ENCODE assay signal across 8 cellular contexts in genomic region chr1:173477286-173478098, GRCh38. TPM values are rescaled to one million over a fixed set of nuclear protein-coding genes. Genes with fewer than 3 reads are reported as not detected.
DNase-seq lines count a peak whose midpoint lies in the region; ATAC-seq and TF ChIP-seq lines count a peak whose summit lies in the region.

Gene PRDX6, plus strand, starts transcription at chr1:173477335. Its CDS starts 63 bp downstream, at chr1:173477398.

- peaks cover 26% of the 10 kb centered on the region for H3K36me3 ChIP-seq in Panc1 (ENCODE audit: control insufficient read depth, insufficient read depth, low read length)

- POLR2A ChIA-PET in Panc1 (lab: Charles Lee) = no interaction called here

- in situ Hi-C loops in Panc1 (cut with HindIII; ENCODE audit: low pct_unique_long_range_greater_than_20kb, low sequenced_read_pairs) = no loop called here

- peaks cover 51% of the 10 kb centered on the region for H3K4me1 Mint-ChIP-seq in activated naive CD8-positive, alpha-beta T cell treated with anti-CD3 and anti-CD28 coated beads, Interleukin-2, amount 50 U/mL, for 24 hours
- H3K4me1 Mint-ChIP-seq in osteocyte (ENCODE audit: unreplicated experiment) = peaks cover 57% of the 10 kb centered on the region

- TF ChIP-seq CTCF in Panc1 (IDR thresholded peaks at IDR 0.05) (no peak), osteocyte (IDR thresholded peaks at IDR 0.05) (no peak)

- H3K27ac ChIP-seq in Panc1 (ENCODE audit: low read length) = peak within 1 kb of the TSS; percentile 85

- H3K9me3 Mint-ChIP-seq in activated naive CD8-positive, alpha-beta T cell treated with anti-CD3 and anti-CD28 coated beads, Interleukin-2, amount 50 U/mL, for 24 hours = no peaks in the 10 kb centered on the region
- H3K9me3 Mint-ChIP-seq in osteocyte (ENCODE audit: unreplicated experiment) = no peaks in the 10 kb centered on the region

- no peaks in the 10 kb centered on the region for H3K27me3 Mint-ChIP-seq in activated naive CD8-positive, alpha-beta T cell treated with anti-CD3 and anti-CD28 coated beads, Interleukin-2, amount 50 U/mL, for 24 hours
- no peaks in the 10 kb centered on the region for H3K27me3 Mint-ChIP-seq in osteocyte (ENCODE audit: unreplicated experiment)

- intact Hi-C loops in Panc1 (cut with micrococcal nuclease; ENCODE audit: unreplicated experiment) = loop anchor here (2.0 kb wide), 1 partner anchor 45 kb away; no protein-coding TSS in a partner anchor
- intact Hi-C loops in head of caudate nucleus (cut with DNase I) = loop anchor here (5.0 kb wide), 1 partner anchor 45 kb away; no protein-coding TSS in a partner anchor

- CTCF ChIA-PET in Panc1 (lab: Charles Lee) = no interaction called here

- no TSS peak for BruUV-seq in Panc1 (replicated peaks; lab: Mats Ljungman, UMichigan)

- H3K27me3 ChIP-seq in Panc1 (ENCODE audit: control insufficient read depth, insufficient read depth, low read length) = no peaks in the 10 kb centered on the region

- peak; percentile 56 for ATAC-seq in GM21381 (IDR thresholded peaks at IDR 0.05; ENCODE audit: unreplicated experiment)
- peak; percentile 52 for ATAC-seq in Panc1
- peak; percentile 69 for ATAC-seq in activated naive CD8-positive, alpha-beta T cell treated with anti-CD3 and anti-CD28 coated beads, Interleukin-2, amount 50 U/mL, for 24 hours

- peak within 1 kb of the TSS; percentile 89 for H3K4me3 Mint-ChIP-seq in activated naive CD8-positive, alpha-beta T cell treated with anti-CD3 and anti-CD28 coated beads, Interleukin-2, amount 50 U/mL, for 24 hours
- H3K4me3 Mint-ChIP-seq in osteocyte (ENCODE audit: unreplicated experiment) = peak within 1 kb of the TSS; percentile 93

- H3K36me3 Mint-ChIP-seq in activated naive CD8-positive, alpha-beta T cell treated with anti-CD3 and anti-CD28 coated beads, Interleukin-2, amount 50 U/mL, for 24 hours (ENCODE audit: low read depth) = peaks cover 32% of the 10 kb centered on the region
- H3K36me3 Mint-ChIP-seq in osteocyte (ENCODE audit: unreplicated experiment) = peaks cover 19% of the 10 kb centered on the region

- H3K27ac Mint-ChIP-seq in activated naive CD8-positive, alpha-beta T cell treated with anti-CD3 and anti-CD28 coated beads, Interleukin-2, amount 50 U/mL, for 24 hours = peak within 1 kb of the TSS; percentile 89
- H3K27ac Mint-ChIP-seq in osteocyte (ENCODE audit: unreplicated experiment) = peak within 1 kb of the TSS; percentile 96

- peaks cover 36% of the 10 kb centered on the region for H3K4me1 ChIP-seq in Panc1 (ENCODE audit: control insufficient read depth, insufficient read depth, low read length)

- H3K9me3 ChIP-seq in Panc1 (ENCODE audit: control insufficient read depth, insufficient read depth, low read depth, low read length) = no peaks in the 10 kb centered on the region

- DNase-seq in DMS79 (lab: John Stamatoyannopoulos, UW) (peak; percentile 81), HS-5 (ENCODE audit: low read depth) (peak; percentile 33), Panc1 (ENCODE audit: low read depth, low spot score) (no peak), head of caudate nucleus (peak in 25 of 42 donors; percentile 18 to 94 (median 75)), osteocyte (ENCODE audit: extremely low spot score, unreplicated experiment) (no peak), NCI-H774 (lab: John Stamatoyannopoulos, UW) (no peak)
- no peak for DNase-seq in activated naive CD8-positive, alpha-beta T cell treated with anti-CD3 and anti-CD28 coated beads, Interleukin-2, amount 50 U/mL, for 24 hours

- H3K4me3 ChIP-seq in Panc1 (ENCODE audit: low read depth in 2 of 2, low read length in 2 of 2) = peak within 1 kb of the TSS; percentile 80 to 95

RNA-seq across cellular contexts. Expression of gene PRDX6, which starts in this region (rescaled TPM):
- total RNA-seq in Panc1 (2021; ENCODE audit: unreplicated experiment) (157 TPM), osteocyte (146 and 148 TPM in 2 replicates)
- 107 TPM for polyA plus RNA-seq in Panc1 (2012; ENCODE audit: insufficient read length)

Comparison
In these comparisons a context has a peak if more than half of its experiments do, and no peak if none do; other contexts are left out.
1. DNase-seq: peak in DMS79 (single experiment), HS-5 (single experiment) and head of caudate nucleus (25 of 42); none in Panc1 (single experiment), activated naive CD8-positive, alpha-beta T cell treated with anti-CD3 and anti-CD28 coated beads, Interleukin-2, amount 50 U/mL, for 24 hours (single experiment), osteocyte (single experiment) and NCI-H774 (single experiment).
2. Peak in every context shown above with its lines, with median percentiles within 50 percentile points of each other: ATAC-seq.